ENCODE assay signal across 11 cellular contexts in the genomic region with DNA sequence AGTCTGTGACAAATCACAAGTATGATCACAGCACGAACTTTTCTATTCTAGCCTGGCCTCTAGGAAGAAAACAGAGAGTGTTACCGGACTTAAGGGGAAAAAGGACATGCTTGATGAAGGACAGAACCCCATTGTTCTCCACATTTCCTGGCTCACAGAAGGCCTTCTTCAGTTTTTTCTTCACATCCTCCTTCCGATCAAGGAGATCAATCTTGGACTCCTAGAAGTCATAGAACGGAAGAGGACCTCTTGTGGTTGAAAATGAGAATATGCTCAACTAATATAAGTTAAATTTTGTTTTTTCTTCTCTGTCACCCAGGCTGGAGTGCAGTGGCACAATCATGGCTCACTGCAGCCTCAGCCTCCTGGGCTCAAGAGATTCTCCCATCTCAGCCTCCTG. TPM values are rescaled to one million over a fixed set of nuclear protein-coding genes. Genes with fewer than 3 reads are reported as not detected.
DNase-seq lines count a peak whose midpoint lies in the region; ATAC-seq and TF ChIP-seq lines count a peak whose summit lies in the region.
"Had no signal": no experiment of that assay in that cellular context is flagged by ENCODE, and none has a peak within 500 bp of the region (broad histone marks: within the 10 kb centered on the region; RNA-seq: fewer than 3 reads in every experiment).

No MANE protein-coding gene starts in this region.

- H3K4me1 ChIP-seq in effector memory CD4-positive, alpha-beta T cell (ENCODE audit: control insufficient read depth, insufficient read depth, low read length, poor library complexity, severe bottlenecking): no peaks in the 10 kb centered on the region

- H3K27ac Mint-ChIP-seq in Calu3 (ENCODE audit: unreplicated experiment) (no peak overlapping the region), chondrocyte (ENCODE audit: unreplicated experiment) (no peak overlapping the region), nephron progenitor cell (peak overlapping the region; percentile 64)

- no peak overlapping the region for H3K27ac ChIP-seq in effector memory CD4-positive, alpha-beta T cell (ENCODE audit: insufficient read depth, low read length, poor library complexity, severe bottlenecking)

- peaks cover 47% of the 10 kb centered on the region for H3K36me3 ChIP-seq in effector memory CD4-positive, alpha-beta T cell (ENCODE audit: control insufficient read depth, insufficient read depth, low read length)

- DNase-seq in Calu3: no peak
- peak; percentile 34 for DNase-seq in KBM-7
- no peak for DNase-seq in chondrocyte (ENCODE audit: low spot score)
- DNase-seq in nephron progenitor cell: no peak
- DNase-seq in activated CD8-positive, alpha-beta memory T cell treated with anti-CD3 and anti-CD28 coated beads, Interleukin-2, amount 50 U/mL, for 4 hours: no peak
- DNase-seq in MV-4-11 (lab: John Stamatoyannopoulos, UW): no peak
- DNase-seq in effector memory CD4-positive, alpha-beta T cell: no peak
- DNase-seq: caudate nucleus, NCI-H1092 treated with DMSO at 0.1 percent for 48 hours had no signal

- H3K9me3 ChIP-seq in effector memory CD4-positive, alpha-beta T cell (ENCODE audit: control insufficient read depth, low read length): no peaks in the 10 kb centered on the region

- BruUV-seq in Calu3 (replicated peaks; lab: Mats Ljungman, UMichigan): no TSS peak

- H3K9me3 Mint-ChIP-seq in Calu3 (ENCODE audit: low read depth, unreplicated experiment) (no peaks in the 10 kb centered on the region), chondrocyte (ENCODE audit: low read depth) (no peaks in the 10 kb centered on the region), nephron progenitor cell (no peaks in the 10 kb centered on the region)

- no peaks in the 10 kb centered on the region for H3K27me3 ChIP-seq in effector memory CD4-positive, alpha-beta T cell (replicated peaks; ENCODE audit: control insufficient read depth, insufficient read depth, low read length, poor library complexity, severe bottlenecking)

- CTCF ChIA-PET in Calu3 (lab: Charles Lee): no interaction called here

- TF ChIP-seq CTCF in Calu3 (IDR thresholded peaks at IDR 0.05; ENCODE audit: unreplicated experiment) (peak; percentile 22), chondrocyte (IDR thresholded peaks at IDR 0.05) (peak; percentile 75), nephron progenitor cell (IDR thresholded peaks at IDR 0.05) (peak; percentile 23)

- in situ Hi-C loops in KBM-7 (cut with MboI; ENCODE audit: low pct_unique_long_range_greater_than_20kb, low sequenced_read_pairs): no loop called here

- peaks cover 6% of the 10 kb centered on the region for H3K4me1 Mint-ChIP-seq in Calu3 (ENCODE audit: low read depth, unreplicated experiment)
- H3K4me1 Mint-ChIP-seq in chondrocyte (ENCODE audit: low read depth): peaks cover 10% of the 10 kb centered on the region
- no peaks in the 10 kb centered on the region for H3K4me1 Mint-ChIP-seq in nephron progenitor cell

- H3K27me3 Mint-ChIP-seq in Calu3 (ENCODE audit: unreplicated experiment) (no peaks in the 10 kb centered on the region), chondrocyte (ENCODE audit: low read depth) (no peaks in the 10 kb centered on the region), nephron progenitor cell (ENCODE audit: low read depth, poor library complexity) (peaks cover 4% of the 10 kb centered on the region)

- H3K4me3 Mint-ChIP-seq in Calu3 (ENCODE audit: low read depth, unreplicated experiment) (no peak overlapping the region), chondrocyte (ENCODE audit: unreplicated experiment) (no peak overlapping the region), nephron progenitor cell (no peak overlapping the region)

- H3K4me3 ChIP-seq in effector memory CD4-positive, alpha-beta T cell (ENCODE audit: insufficient read depth, low read depth, low read length, poor library complexity, severe bottlenecking): no peak overlapping the region
- H3K4me3 ChIP-seq: lung had no signal

- intact Hi-C loops in Calu3 (cut with micrococcal nuclease; ENCODE audit: unreplicated experiment): loop anchor here (1.0 to 5.0 kb wide), 2 partner anchors 75 to 385 kb away; no protein-coding TSS in a partner anchor

- peaks cover 80% of the 10 kb centered on the region for H3K36me3 Mint-ChIP-seq in Calu3 (ENCODE audit: insufficient read depth, unreplicated experiment)
- H3K36me3 Mint-ChIP-seq in chondrocyte (ENCODE audit: low read depth): peaks cover 33% of the 10 kb centered on the region
- H3K36me3 Mint-ChIP-seq in nephron progenitor cell (ENCODE audit: low read depth): peaks cover 73% of the 10 kb centered on the region

- ATAC-seq in HG02678 (IDR thresholded peaks at IDR 0.05; ENCODE audit: unreplicated experiment): no peak

RNA-seq across cellular contexts. Expression of a gene that starts 30.3 kb away (rescaled TPM):
- 186 and 188 TPM in 2 replicates for total RNA-seq in Calu3 (2022)
- 52.2 to 160 TPM (median 147 TPM) in 3 replicates for total RNA-seq in chondrocyte

RNA-seq across cellular contexts. Expression of a gene that starts 30.6 kb away (rescaled TPM):
- total RNA-seq in Calu3 (2022) (57.4 and 61.1 TPM in 2 replicates), chondrocyte (39.6 to 55.8 TPM (median 40.5 TPM) in 3 replicates)

Comparison
In these comparisons a context has a peak if more than half of its experiments do, and no peak if none do; other contexts are left out.
1. CTCF ChIP-seq: peak in every context shown above with its lines; median percentile 75 in chondrocyte; 23 in nephron progenitor cell; 22 in Calu3.